In the genomic region with DNA sequence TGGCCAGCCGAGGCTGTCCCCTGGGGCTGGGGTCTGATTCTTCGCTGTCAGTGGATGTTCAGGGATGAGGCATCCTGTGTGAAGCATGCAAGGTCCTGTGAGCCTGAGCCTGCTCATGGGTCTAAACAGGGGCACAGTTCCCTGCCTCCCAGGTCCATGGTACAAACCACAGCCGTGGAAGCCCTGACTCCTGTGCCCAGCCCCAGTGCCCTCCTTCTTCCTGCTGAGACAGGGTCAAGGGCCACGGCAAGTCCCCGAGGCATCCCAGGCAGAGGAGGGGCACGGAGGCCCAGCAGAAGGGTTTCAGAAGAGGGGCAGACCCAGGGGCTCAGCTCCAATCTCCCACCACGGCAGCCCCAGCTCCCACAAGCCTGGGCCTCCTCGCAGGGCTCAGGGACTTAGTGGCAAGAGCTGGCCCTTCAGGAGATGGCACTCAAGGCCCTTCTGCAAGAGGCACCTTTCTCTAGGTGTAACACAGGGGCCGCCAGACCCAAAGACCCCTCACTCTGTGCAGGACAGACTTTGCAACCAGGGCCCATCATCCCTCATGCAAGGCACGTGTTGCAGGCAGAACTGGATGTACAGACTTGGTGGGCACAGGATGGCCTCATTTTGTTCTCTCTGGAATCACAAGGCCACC, we compare ENCODE assay signal across 1 cellular context.
TF ChIP-seq lines count a peak whose summit lies in the region.

No MANE protein-coding gene starts in this region.

TF ChIP-seq in H1, 55 proteins besides CTCF, POLR2A, EP300 and RAD21:
- TF ChIP-seq TAF7 (optimal IDR thresholded peaks at IDR 0.05; ENCODE audit: borderline replicate concordance, low read depth, low read length) (no peak), BRCA1 (IDR thresholded peaks at IDR 0.05; ENCODE audit: low read depth, low read length) (no peak), ASH2L (IDR thresholded peaks at IDR 0.05; ENCODE audit: low read length) (no peak)
TF ChIP-seq in H1: peak in this region for 0.
